Comparison of ENCODE assay signal across 18 cellular contexts in the genomic region with DNA sequence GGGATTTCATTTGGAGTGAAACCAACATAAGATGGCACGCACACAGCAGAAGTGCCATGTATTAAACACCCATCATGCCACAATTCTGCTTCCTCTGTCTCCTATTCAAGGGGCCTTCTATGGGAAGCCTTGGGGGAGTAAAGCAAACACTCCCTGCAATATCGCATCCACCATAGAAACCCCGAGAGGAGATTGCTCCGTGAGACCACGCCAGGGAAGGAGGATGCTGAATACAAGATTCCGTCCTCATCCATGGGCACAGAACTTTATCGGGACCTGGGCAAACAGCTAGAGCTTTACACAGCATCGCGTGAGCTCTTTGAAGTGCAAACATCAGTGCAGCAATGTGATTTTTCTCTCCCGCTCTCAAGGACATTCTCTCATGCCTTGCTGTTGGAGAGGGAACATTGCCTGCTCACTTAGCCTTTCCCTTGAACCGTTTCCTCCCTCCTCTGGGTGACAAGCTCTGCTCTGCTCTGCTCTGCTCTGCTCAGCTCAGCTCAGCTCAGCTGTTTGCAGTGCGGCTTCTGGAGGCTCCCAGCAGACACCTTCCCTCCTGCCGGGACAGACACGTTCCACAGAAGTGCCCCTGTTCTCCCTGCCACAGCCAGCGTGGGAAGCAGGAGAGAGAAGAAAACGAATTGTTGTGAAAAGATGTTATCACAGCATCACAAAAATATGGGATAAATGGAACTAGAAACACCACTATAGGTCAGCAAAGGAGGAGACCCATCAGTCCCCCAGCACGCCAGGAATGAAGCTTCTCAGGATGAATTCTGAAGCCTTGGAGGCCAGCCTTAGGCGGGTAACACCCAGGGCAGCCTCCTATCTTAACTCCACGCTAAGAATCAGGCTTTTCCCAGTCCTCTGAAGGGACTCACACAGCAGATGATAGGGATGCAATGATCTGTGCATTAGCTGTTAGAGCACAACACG. TPM values are rescaled to one million over a fixed set of nuclear protein-coding genes. Genes with fewer than 3 reads are reported as not detected.
DNase-seq lines count a peak whose midpoint lies in the region; ATAC-seq and TF ChIP-seq lines count a peak whose summit lies in the region.
"Had no signal": no experiment of that assay in that cellular context is flagged by ENCODE, and none has a peak within 500 bp of the region (broad histone marks: within the 10 kb centered on the region; RNA-seq: fewer than 3 reads in every experiment).

No MANE protein-coding gene starts in this region.

- TF ChIP-seq CTCF in activated B cell treated with CpG ODN at 0.5 μM for 24 hours (IDR thresholded peaks at IDR 0.05) (no peak), neural cell (IDR thresholded peaks at IDR 0.05; ENCODE audit: poor library complexity, severe bottlenecking) (no peak), gastroesophageal sphincter (IDR thresholded peaks at IDR 0.05) (no peak), GM10248 (IDR thresholded peaks at IDR 0.05; ENCODE audit: control extremely low read depth, extremely low read depth, low read depth, missing control alignments) (no peak)

- WGBS in gastroesophageal sphincter (ENCODE audit: low coverage in 1 of 2), 2 donors, result 83 to 88% methylated on average over 5 to 17 of the region's 20 CpGs

- H3K36me3 ChIP-seq in neural cell (ENCODE audit: insufficient read depth, low read length), result no peaks in the 10 kb centered on the region
- no peaks in the 10 kb centered on the region for H3K36me3 ChIP-seq in gastroesophageal sphincter
- H3K36me3 ChIP-seq: upper lobe of right lung had no signal

- H3K4me3 ChIP-seq in neural cell (ENCODE audit: low read length) (peak overlapping the region; percentile 7), gastroesophageal sphincter (no peak overlapping the region)
- H3K4me3 ChIP-seq: upper lobe of right lung had no signal

- H3K27me3 ChIP-seq in neural cell (ENCODE audit: insufficient read depth, low read depth, low read length), result no peaks in the 10 kb centered on the region
- H3K27me3 ChIP-seq in gastroesophageal sphincter, result peaks cover 7% of the 10 kb centered on the region
- H3K27me3 ChIP-seq: upper lobe of right lung had no signal

- DNase-seq in T-helper 2 cell treated with Interferon-gamma antibody and Interleukin-4, amounts not matched to agents 5 μg/mL and 100 μg/mL, for 36 hours (ENCODE audit: low spot score), result no peak
- DNase-seq in T-helper 2 cell (no peak), GM03348 (ENCODE audit: low spot score) (peak; percentile 4), activated B cell treated with CpG ODN at 0.5 μM for 24 hours (no peak), GM10248 (ENCODE audit: extremely low spot score) (no peak)
- DNase-seq: activated effector memory CD4-positive, alpha-beta T cell treated with anti-CD3 and anti-CD28 coated beads, Interleukin-2, amount 50 U/mL, for 16 hours; CD8-positive, alpha-beta memory T cell; dermis blood vessel endothelial cell; glutamatergic neuron; NCI-H1436; NCI-H226; Right ventricle myocardium superior; T1000; upper lobe of right lung had no signal

- TF ChIP-seq EP300 in neural cell (conservative IDR thresholded peaks at IDR 0.05; ENCODE audit: poor library complexity, severe bottlenecking) (no peak), gastroesophageal sphincter (IDR thresholded peaks at IDR 0.05) (no peak)

- peak overlapping the region; percentile 51 for H3K4me3 Mint-ChIP-seq in T-helper 2 cell treated with Interferon-gamma antibody and Interleukin-4, amounts not matched to agents 5 μg/mL and 100 μg/mL, for 36 hours
- peak overlapping the region; percentile 21 for H3K4me3 Mint-ChIP-seq in activated B cell treated with CpG ODN at 0.5 μM for 24 hours
- H3K4me3 Mint-ChIP-seq: brain had no signal

- H3K9me2 ChIP-seq in neural cell (ENCODE audit: insufficient read depth, low read length), result no peaks in the 10 kb centered on the region

- ATAC-seq in activated B cell treated with CpG ODN at 0.5 μM for 24 hours (ENCODE audit: low read depth) (no peak), GM21619 (IDR thresholded peaks at IDR 0.05; ENCODE audit: unreplicated experiment) (no peak), gastroesophageal sphincter (no peak)

- TF ChIP-seq RAD21 in neural cell (conservative IDR thresholded peaks at IDR 0.05), result no peak

- H3K79me2 ChIP-seq in neural cell (replicated peaks; ENCODE audit: insufficient read depth, low read length), result no peaks in the 10 kb centered on the region

- no peaks in the 10 kb centered on the region for H4K20me1 ChIP-seq in neural cell (ENCODE audit: insufficient read depth)

- no peaks in the 10 kb centered on the region for H3K27me3 Mint-ChIP-seq in T-helper 2 cell treated with Interferon-gamma antibody and Interleukin-4, amounts not matched to agents 5 μg/mL and 100 μg/mL, for 36 hours (ENCODE audit: low read depth)
- H3K27me3 Mint-ChIP-seq in activated B cell treated with CpG ODN at 0.5 μM for 24 hours, result no peaks in the 10 kb centered on the region

- intact Hi-C loops in activated B cell treated with CpG ODN at 0.5 μM for 24 hours (cut with micrococcal nuclease), result loop anchor here (2.0 kb wide), 1 partner anchor 43 kb away; no protein-coding TSS in a partner anchor

- H3K4me1 ChIP-seq in gastroesophageal sphincter, result no peaks in the 10 kb centered on the region
- H3K4me1 ChIP-seq: upper lobe of right lung had no signal

- peaks cover 10% of the 10 kb centered on the region for H3K36me3 Mint-ChIP-seq in T-helper 2 cell treated with Interferon-gamma antibody and Interleukin-4, amounts not matched to agents 5 μg/mL and 100 μg/mL, for 36 hours (ENCODE audit: low read depth)
- H3K36me3 Mint-ChIP-seq in activated B cell treated with CpG ODN at 0.5 μM for 24 hours (ENCODE audit: low read depth), result peaks cover 13% of the 10 kb centered on the region
- H3K36me3 Mint-ChIP-seq: brain had no signal

- H3K9ac ChIP-seq in neural cell (ENCODE audit: low read length), result peak overlapping the region; percentile 28

- CTCF ChIA-PET in activated B cell treated with CpG ODN at 0.5 μM for 24 hours (lab: Charles Lee), result no interaction called here
- CTCF ChIA-PET in GM10248 (lab: Yijun Ruan, JAX), result interaction anchor here (1.0 to 2.1 kb wide), 6 partner anchors 9 to 234 kb away, joined by 3 to 14 read pairs (median 6); no protein-coding TSS in a partner anchor

- H3K9me3 Mint-ChIP-seq in T-helper 2 cell treated with Interferon-gamma antibody and Interleukin-4, amounts not matched to agents 5 μg/mL and 100 μg/mL, for 36 hours, result peaks cover 5% of the 10 kb centered on the region
- no peaks in the 10 kb centered on the region for H3K9me3 Mint-ChIP-seq in activated B cell treated with CpG ODN at 0.5 μM for 24 hours
- H3K9me3 Mint-ChIP-seq: CD8-positive, alpha-beta memory T cell had no signal

- H3K4me1 Mint-ChIP-seq in T-helper 2 cell treated with Interferon-gamma antibody and Interleukin-4, amounts not matched to agents 5 μg/mL and 100 μg/mL, for 36 hours (ENCODE audit: low read depth), result peaks cover 43% of the 10 kb centered on the region
- H3K4me1 Mint-ChIP-seq in activated B cell treated with CpG ODN at 0.5 μM for 24 hours, result peaks cover 63% of the 10 kb centered on the region

- no peaks in the 10 kb centered on the region for H3F3A ChIP-seq in neural cell (ENCODE audit: insufficient read depth, low read length, poor library complexity, severe bottlenecking)

- H3K27ac ChIP-seq in neural cell (ENCODE audit: low read length) (peak overlapping the region; percentile 36), gastroesophageal sphincter (no peak overlapping the region)
- H3K27ac ChIP-seq: upper lobe of right lung had no signal

- no peak overlapping the region for H2AFZ ChIP-seq in neural cell (ENCODE audit: low read depth, low read length)

- POLR2A ChIA-PET in activated B cell treated with CpG ODN at 0.5 μM for 24 hours (lab: Charles Lee), result no interaction called here
- POLR2A ChIA-PET in GM10248 (lab: Yijun Ruan, JAX), result no interaction called here

- H3K27ac Mint-ChIP-seq in T-helper 2 cell treated with Interferon-gamma antibody and Interleukin-4, amounts not matched to agents 5 μg/mL and 100 μg/mL, for 36 hours, result peak overlapping the region; percentile 80
- H3K27ac Mint-ChIP-seq in activated B cell treated with CpG ODN at 0.5 μM for 24 hours, result peak overlapping the region; percentile 84

- H3K4me2 ChIP-seq in neural cell (ENCODE audit: low read length), result no peak overlapping the region

- TF ChIP-seq POLR2A in gastroesophageal sphincter (IDR thresholded peaks at IDR 0.05), result no peak

- H3K9me3 ChIP-seq in neural cell (ENCODE audit: low read length), result no peaks in the 10 kb centered on the region
- no peaks in the 10 kb centered on the region for H3K9me3 ChIP-seq in gastroesophageal sphincter
- H3K9me3 ChIP-seq: upper lobe of right lung had no signal

TF ChIP-seq in neural cell, 6 proteins besides CTCF, POLR2A, EP300 and RAD21:
- TF ChIP-seq EZH2 (IDR thresholded peaks at IDR 0.05; ENCODE audit: borderline replicate concordance, insufficient read depth, low read length, poor library complexity, severe bottlenecking) (no peak), MXI1 (conservative IDR thresholded peaks at IDR 0.05; ENCODE audit: poor library complexity, severe bottlenecking) (no peak)
TF ChIP-seq in neural cell: peak in this region for 0.

RNA-seq across cellular contexts. Expression of a gene that starts 48.2 kb away (rescaled TPM):
- total RNA-seq in activated B cell treated with CpG ODN at 0.5 μM for 24 hours, result 118 and 135 TPM in 2 replicates
- 68.3 and 73.9 TPM in 2 replicates for polyA plus RNA-seq in neural cell
- 31.1 and 37.5 TPM in 2 replicates for polyA minus RNA-seq in neural cell
- total RNA-seq in gastroesophageal sphincter, result 10 to 100 TPM; 18.4 to 46.6 (median 26.2) TPM
